In the genomic region with DNA sequence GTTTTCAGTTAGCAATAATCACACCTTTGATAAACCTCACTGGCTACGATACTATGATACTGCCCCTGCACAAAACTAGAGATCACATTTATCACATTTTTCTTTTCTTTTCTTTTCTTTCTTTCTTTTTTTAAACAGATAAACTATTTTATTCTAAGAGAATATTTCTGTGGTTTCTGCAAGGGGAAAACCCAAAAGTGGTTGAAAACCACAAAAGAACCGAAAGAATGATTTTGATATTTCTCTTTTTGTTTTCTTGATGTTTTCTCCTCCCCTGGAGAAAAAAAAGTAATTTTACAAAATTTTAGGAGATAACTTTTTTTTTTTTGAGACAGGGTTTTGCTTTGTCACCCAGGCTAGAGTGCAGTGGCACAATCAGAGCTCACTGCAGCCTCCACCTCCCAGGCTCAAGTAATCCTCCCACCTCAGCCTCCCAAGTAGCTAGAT, we compare ENCODE assay signal across 1 cellular context.
TF ChIP-seq lines count a peak whose summit lies in the region.

No MANE protein-coding gene starts in this region.

TF ChIP-seq in GM23338, 12 proteins besides CTCF, POLR2A, EP300 and RAD21 (continued from another document):
- TF ChIP-seq NANOG (IDR thresholded peaks at IDR 0.05; ENCODE audit: borderline replicate concordance) (no peak), EZH2 (IDR thresholded peaks at IDR 0.05; ENCODE audit: low read depth, unreplicated experiment) (no peak), JUNB (IDR thresholded peaks at IDR 0.05; ENCODE audit: unreplicated experiment) (no peak), POLR2AphosphoS5 (IDR thresholded peaks at IDR 0.05; ENCODE audit: low read depth) (no peak), STAT1 (IDR thresholded peaks at IDR 0.05; ENCODE audit: unreplicated experiment) (no peak), CREB1 (CRISPR knock-in tag; IDR thresholded peaks at IDR 0.05; ENCODE audit: low read depth) (no peak), EZH2phosphoT487 (IDR thresholded peaks at IDR 0.05; ENCODE audit: unreplicated experiment) (no peak), ZNF331 (CRISPR knock-in tag; IDR thresholded peaks at IDR 0.05; ENCODE audit: low read depth) (no peak)
- TF ChIP-seq, protein P1, sequence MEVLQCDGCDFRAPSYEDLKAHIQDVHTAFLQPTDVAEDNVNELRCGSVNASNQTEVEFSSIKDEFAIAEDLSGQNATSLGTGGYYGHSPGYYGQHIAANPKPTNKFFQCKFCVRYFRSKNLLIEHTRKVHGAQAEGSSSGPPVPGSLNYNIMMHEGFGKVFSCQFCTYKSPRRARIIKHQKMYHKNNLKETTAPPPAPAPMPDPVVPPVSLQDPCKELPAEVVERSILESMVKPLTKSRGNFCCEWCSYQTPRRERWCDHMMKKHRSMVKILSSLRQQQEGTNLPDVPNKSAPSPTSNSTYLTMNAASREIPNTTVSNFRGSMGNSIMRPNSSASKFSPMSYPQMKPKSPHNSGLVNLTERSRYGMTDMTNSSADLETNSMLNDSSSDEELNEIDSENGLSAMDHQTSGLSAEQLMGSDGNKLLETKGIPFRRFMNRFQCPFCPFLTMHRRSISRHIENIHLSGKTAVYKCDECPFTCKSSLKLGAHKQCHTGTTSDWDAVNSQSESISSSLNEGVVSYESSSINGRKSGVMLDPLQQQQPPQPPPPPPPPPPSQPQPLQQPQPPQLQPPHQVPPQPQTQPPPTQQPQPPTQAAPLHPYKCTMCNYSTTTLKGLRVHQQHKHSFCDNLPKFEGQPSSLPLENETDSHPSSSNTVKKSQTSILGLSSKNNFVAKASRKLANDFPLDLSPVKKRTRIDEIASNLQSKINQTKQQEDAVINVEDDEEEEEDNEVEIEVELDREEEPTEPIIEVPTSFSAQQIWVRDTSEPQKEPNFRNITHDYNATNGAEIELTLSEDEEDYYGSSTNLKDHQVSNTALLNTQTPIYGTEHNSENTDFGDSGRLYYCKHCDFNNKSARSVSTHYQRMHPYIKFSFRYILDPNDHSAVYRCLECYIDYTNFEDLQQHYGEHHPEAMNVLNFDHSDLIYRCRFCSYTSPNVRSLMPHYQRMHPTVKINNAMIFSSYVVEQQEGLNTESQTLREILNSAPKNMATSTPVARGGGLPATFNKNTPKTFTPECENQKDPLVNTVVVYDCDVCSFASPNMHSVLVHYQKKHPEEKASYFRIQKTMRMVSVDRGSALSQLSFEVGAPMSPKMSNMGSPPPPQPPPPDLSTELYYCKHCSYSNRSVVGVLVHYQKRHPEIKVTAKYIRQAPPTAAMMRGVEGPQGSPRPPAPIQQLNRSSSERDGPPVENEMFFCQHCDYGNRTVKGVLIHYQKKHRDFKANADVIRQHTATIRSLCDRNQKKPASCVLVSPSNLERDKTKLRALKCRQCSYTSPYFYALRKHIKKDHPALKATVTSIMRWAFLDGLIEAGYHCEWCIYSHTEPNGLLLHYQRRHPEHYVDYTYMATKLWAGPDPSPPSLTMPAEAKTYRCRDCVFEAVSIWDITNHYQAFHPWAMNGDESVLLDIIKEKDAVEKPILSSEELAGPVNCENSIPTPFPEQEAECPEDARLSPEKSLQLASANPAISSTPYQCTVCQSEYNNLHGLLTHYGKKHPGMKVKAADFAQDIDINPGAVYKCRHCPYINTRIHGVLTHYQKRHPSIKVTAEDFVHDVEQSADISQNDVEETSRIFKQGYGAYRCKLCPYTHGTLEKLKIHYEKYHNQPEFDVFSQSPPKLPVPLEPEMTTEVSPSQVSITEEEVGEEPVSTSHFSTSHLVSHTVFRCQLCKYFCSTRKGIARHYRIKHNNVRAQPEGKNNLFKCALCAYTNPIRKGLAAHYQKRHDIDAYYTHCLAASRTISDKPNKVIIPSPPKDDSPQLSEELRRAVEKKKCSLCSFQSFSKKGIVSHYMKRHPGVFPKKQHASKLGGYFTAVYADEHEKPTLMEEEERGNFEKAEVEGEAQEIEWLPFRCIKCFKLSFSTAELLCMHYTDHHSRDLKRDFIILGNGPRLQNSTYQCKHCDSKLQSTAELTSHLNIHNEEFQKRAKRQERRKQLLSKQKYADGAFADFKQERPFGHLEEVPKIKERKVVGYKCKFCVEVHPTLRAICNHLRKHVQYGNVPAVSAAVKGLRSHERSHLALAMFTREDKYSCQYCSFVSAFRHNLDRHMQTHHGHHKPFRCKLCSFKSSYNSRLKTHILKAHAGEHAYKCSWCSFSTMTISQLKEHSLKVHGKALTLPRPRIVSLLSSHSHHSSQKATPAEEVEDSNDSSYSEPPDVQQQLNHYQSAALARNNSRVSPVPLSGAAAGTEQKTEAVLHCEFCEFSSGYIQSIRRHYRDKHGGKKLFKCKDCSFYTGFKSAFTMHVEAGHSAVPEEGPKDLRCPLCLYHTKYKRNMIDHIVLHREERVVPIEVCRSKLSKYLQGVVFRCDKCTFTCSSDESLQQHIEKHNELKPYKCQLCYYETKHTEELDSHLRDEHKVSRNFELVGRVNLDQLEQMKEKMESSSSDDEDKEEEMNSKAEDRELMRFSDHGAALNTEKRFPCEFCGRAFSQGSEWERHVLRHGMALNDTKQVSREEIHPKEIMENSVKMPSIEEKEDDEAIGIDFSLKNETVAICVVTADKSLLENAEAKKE (CRISPR knock-in tag; IDR thresholded peaks at IDR 0.05) = no peak
- TF ChIP-seq, protein P2, sequence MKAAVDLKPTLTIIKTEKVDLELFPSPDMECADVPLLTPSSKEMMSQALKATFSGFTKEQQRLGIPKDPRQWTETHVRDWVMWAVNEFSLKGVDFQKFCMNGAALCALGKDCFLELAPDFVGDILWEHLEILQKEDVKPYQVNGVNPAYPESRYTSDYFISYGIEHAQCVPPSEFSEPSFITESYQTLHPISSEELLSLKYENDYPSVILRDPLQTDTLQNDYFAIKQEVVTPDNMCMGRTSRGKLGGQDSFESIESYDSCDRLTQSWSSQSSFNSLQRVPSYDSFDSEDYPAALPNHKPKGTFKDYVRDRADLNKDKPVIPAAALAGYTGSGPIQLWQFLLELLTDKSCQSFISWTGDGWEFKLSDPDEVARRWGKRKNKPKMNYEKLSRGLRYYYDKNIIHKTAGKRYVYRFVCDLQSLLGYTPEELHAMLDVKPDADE (IDR thresholded peaks at IDR 0.05) = no peak
